ENCODE assay signal across 26 cellular contexts in the genomic region with DNA sequence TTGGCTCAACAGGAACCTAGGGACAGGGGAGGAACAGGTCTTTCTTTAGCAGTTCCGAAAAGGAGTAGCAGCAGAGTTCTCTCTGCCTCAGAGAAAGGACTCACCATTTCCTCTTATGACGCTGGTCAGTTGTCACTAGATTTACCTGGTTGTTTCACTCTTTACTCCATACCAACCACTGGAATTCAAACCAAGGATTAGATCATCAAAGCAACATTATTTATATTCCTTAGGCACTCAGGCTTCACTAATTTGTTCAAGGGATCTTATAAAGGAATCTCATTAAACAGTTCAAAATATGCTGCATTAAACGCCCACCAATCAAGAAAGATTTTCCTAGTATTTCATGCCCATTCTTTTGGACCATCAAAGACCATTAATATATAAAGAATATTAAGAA.
"Had no signal": no experiment of that assay in that cellular context is flagged by ENCODE, and none has a peak within 500 bp of the region (broad histone marks: within the 10 kb centered on the region; RNA-seq: fewer than 3 reads in every experiment).

No MANE protein-coding gene starts in this region.

- H3K4me3 Mint-ChIP-seq: effector memory CD8-positive, alpha-beta T cell; naive thymus-derived CD4-positive, alpha-beta T cell; nephron; neural progenitor cell; stimulated activated effector memory CD8-positive, alpha-beta T cell treated with anti-CD3 and anti-CD28 coated beads, Interleukin-12 subunit alpha, Interleukin-12 subunit beta, amount 100 ng/mL, for 72 hours; type B pancreatic cell had no signal

- H3K27me3 ChIP-seq: esophagus squamous epithelium, left lung, neural progenitor cell, sigmoid colon, stomach, tibial artery had no signal

- H3K4me3 ChIP-seq: esophagus squamous epithelium, left lung, neural progenitor cell, prostate gland, sigmoid colon, stomach, tibial artery had no signal

- DNase-seq: cortex of kidney; effector memory CD8-positive, alpha-beta T cell; erythroblast; esophagus squamous epithelium; foreskin melanocyte; hypothalamus; kidney; left cardiac atrium; left lung; mesendoderm; midbrain; naive thymus-derived CD4-positive, alpha-beta T cell; nucleus accumbens; right cardiac atrium; sigmoid colon; stimulated activated CD4-positive, alpha-beta T cell treated with anti-CD3 and anti-CD28 coated beads, Interleukin-2, amount 100 ng/mL, for 24 hours; stimulated activated CD4-positive, alpha-beta T cell treated with anti-CD3 and anti-CD28 coated beads, Interleukin-4, amount 100 ng/mL, for 24 hours; stimulated activated naive CD4-positive, alpha-beta T cell treated with Interleukin-2 at 50 U/mL for 16 hours; stomach; tibial artery had no signal

- H3K27me3 Mint-ChIP-seq: effector memory CD8-positive, alpha-beta T cell; naive thymus-derived CD4-positive, alpha-beta T cell had no signal

- H3K9ac ChIP-seq: neural progenitor cell had no signal

- FAIRE-seq: endometrium had no signal

- H3K4me2 ChIP-seq: neural progenitor cell had no signal

- H3K36me3 Mint-ChIP-seq: naive thymus-derived CD4-positive, alpha-beta T cell; neural progenitor cell; stimulated activated effector memory CD8-positive, alpha-beta T cell treated with anti-CD3 and anti-CD28 coated beads, Interleukin-12 subunit alpha, Interleukin-12 subunit beta, amount 100 ng/mL, for 72 hours; type B pancreatic cell had no signal

- H3K9me3 Mint-ChIP-seq: nephron, neural progenitor cell, type B pancreatic cell had no signal

- H3K36me3 ChIP-seq: esophagus squamous epithelium, left lung, neural progenitor cell, prostate gland, sigmoid colon, stomach, tibial artery had no signal

- H3K27ac ChIP-seq: esophagus squamous epithelium, left lung, neural progenitor cell, prostate gland, sigmoid colon, stomach, tibial artery had no signal

- H3K27ac Mint-ChIP-seq: effector memory CD8-positive, alpha-beta T cell; naive thymus-derived CD4-positive, alpha-beta T cell; nephron; neural progenitor cell; stimulated activated effector memory CD8-positive, alpha-beta T cell treated with anti-CD3 and anti-CD28 coated beads, Interleukin-12 subunit alpha, Interleukin-12 subunit beta, amount 100 ng/mL, for 72 hours; type B pancreatic cell had no signal

- ATAC-seq: effector memory CD8-positive, alpha-beta T cell; left cardiac atrium; left lung; naive thymus-derived CD4-positive, alpha-beta T cell; right cardiac atrium; stimulated activated effector memory CD8-positive, alpha-beta T cell treated with anti-CD3 and anti-CD28 coated beads, Interleukin-12 subunit alpha, Interleukin-12 subunit beta, amount 100 ng/mL, for 72 hours had no signal

- H3K4me1 ChIP-seq: esophagus squamous epithelium, left lung, neural progenitor cell, prostate gland, sigmoid colon, stomach, tibial artery had no signal

- H2AFZ ChIP-seq: neural progenitor cell had no signal

- H3K9me3 ChIP-seq: esophagus squamous epithelium, left lung, prostate gland, sigmoid colon, stomach, tibial artery had no signal

- H3K4me1 Mint-ChIP-seq: naive thymus-derived CD4-positive, alpha-beta T cell; stimulated activated effector memory CD8-positive, alpha-beta T cell treated with anti-CD3 and anti-CD28 coated beads, Interleukin-12 subunit alpha, Interleukin-12 subunit beta, amount 100 ng/mL, for 72 hours had no signal
